Comparison of ENCODE assay signal across 12 cellular contexts in genomic region chr17:48046296-48046695, GRCh38. TPM values are rescaled to one million over a fixed set of nuclear protein-coding genes. Genes with fewer than 3 reads are reported as not detected.
DNase-seq lines count a peak whose midpoint lies in the region; ATAC-seq, FAIRE-seq and TF ChIP-seq lines count a peak whose summit lies in the region.
"Had no signal": no experiment of that assay in that cellular context is flagged by ENCODE, and none has a peak within 500 bp of the region (broad histone marks: within the 10 kb centered on the region; RNA-seq: fewer than 3 reads in every experiment).

No MANE protein-coding gene starts in this region.

- peaks cover 34 to 63% (median 53%) of the 10 kb centered on the region in 10 experiments for H3K4me1 ChIP-seq in BLaER1 treated with 17β-estradiol and CSF1 and Interleukin-3, amounts not matched to agents 10 nM and 100 nM
- peaks cover 17% of the 10 kb centered on the region for H3K4me1 ChIP-seq in HUES64 (ENCODE audit: insufficient read depth, low read length)
- peaks cover 29% of the 10 kb centered on the region for H3K4me1 ChIP-seq in astrocyte (ENCODE audit: insufficient read depth, low read length)
- H3K4me1 ChIP-seq in left ventricle myocardium inferior = peaks cover 52% of the 10 kb centered on the region

- no peaks in the 10 kb centered on the region for H3K9me3 Mint-ChIP-seq in astrocyte (ENCODE audit: unreplicated experiment)
- H3K9me3 Mint-ChIP-seq in natural killer cell = no peaks in the 10 kb centered on the region

- 96% methylated on average over 7 of the region's 7 CpGs for WGBS in HUES64
- WGBS in lower leg skin, 2 donors = 49 to 50% methylated on average over 7 of the region's 7 CpGs

- H3K36me3 Mint-ChIP-seq in astrocyte (ENCODE audit: low read depth, unreplicated experiment) = peaks cover 4% of the 10 kb centered on the region
- H3K36me3 Mint-ChIP-seq in natural killer cell = no peaks in the 10 kb centered on the region

- H3K27ac Mint-ChIP-seq in astrocyte (ENCODE audit: unreplicated experiment) (peak overlapping the region; percentile 100), natural killer cell (peak overlapping the region; percentile 96 to 97)

- TF ChIP-seq POLR2A in lower leg skin (IDR thresholded peaks at IDR 0.05) = no peak

- TF ChIP-seq CTCF in astrocyte (IDR thresholded peaks at IDR 0.05; ENCODE audit: insufficient read depth, low read depth, low read length) (no peak), natural killer cell (IDR thresholded peaks at IDR 0.05) (no peak), left ventricle myocardium inferior (IDR thresholded peaks at IDR 0.05; ENCODE audit: borderline replicate concordance) (no peak), lower leg skin (IDR thresholded peaks at IDR 0.05) (no peak)

- no peak overlapping the region for H3K27ac ChIP-seq in BLaER1 treated with 17β-estradiol and CSF1 and Interleukin-3, amounts not matched to agents 10 nM and 100 nM
- H3K27ac ChIP-seq in HUES64 (ENCODE audit: low read depth, low read length) = no peak overlapping the region
- no peak overlapping the region for H3K27ac ChIP-seq in astrocyte (ENCODE audit: low read depth, low read length)
- no peak overlapping the region for H3K27ac ChIP-seq in left ventricle myocardium inferior (replicated peaks)

- H3K79me2 ChIP-seq in astrocyte (ENCODE audit: insufficient read depth, low read length) = peaks cover 37% of the 10 kb centered on the region

- H3K4me3 Mint-ChIP-seq in astrocyte (ENCODE audit: unreplicated experiment) (peak overlapping the region; percentile 99), natural killer cell (peak overlapping the region; percentile 98)

- DNase-seq in astrocyte (ENCODE audit: low read depth) (no peak), natural killer cell (no peak), NCI-H82 (lab: John Stamatoyannopoulos, UW) (no peak), 8988T (no peak), left ventricle myocardium inferior (no peak), lower leg skin (ENCODE audit: low spot score in 2 of 2) (no peak)
- DNase-seq: anterior cingulate cortex, foreskin fibroblast, NCI-H2029 treated with DMSO at 0.1 percent for 48 hours had no signal

- H3K4me3 ChIP-seq in BLaER1 treated with 17β-estradiol and CSF1 and Interleukin-3, amounts not matched to agents 10 nM and 100 nM = peak overlapping the region in 3 of 10 experiments; percentile 78 to 91 (median 81); a peak in 3 of 20 replicates
- peak overlapping the region; percentile 83 for H3K4me3 ChIP-seq in HUES64 (ENCODE audit: low read length)
- peak overlapping the region; percentile 91 for H3K4me3 ChIP-seq in astrocyte (ENCODE audit: insufficient read depth, low read depth, low read length)
- H3K4me3 ChIP-seq in left ventricle myocardium inferior = no peak overlapping the region
- H3K4me3 ChIP-seq in lower leg skin (ENCODE audit: low read depth, poor library complexity, severe bottlenecking) = no peak overlapping the region

- no peak overlapping the region for H3K9ac ChIP-seq in BLaER1 treated with 17β-estradiol and CSF1 and Interleukin-3, amounts not matched to agents 10 nM and 100 nM
- H3K9ac ChIP-seq in HUES64 (ENCODE audit: low read depth, low read length) = no peak overlapping the region
- H3K9ac ChIP-seq in astrocyte (ENCODE audit: low read length) = no peak overlapping the region

- peaks cover 8 to 26% (median 17%) of the 10 kb centered on the region in 11 experiments; a peak in 17 of 22 replicates for H4K20me1 ChIP-seq in BLaER1 treated with 17β-estradiol and CSF1 and Interleukin-3, amounts not matched to agents 10 nM and 100 nM
- peaks cover 8% of the 10 kb centered on the region for H4K20me1 ChIP-seq in astrocyte (ENCODE audit: insufficient read depth, low read length)

- H3K4me2 ChIP-seq in BLaER1 treated with 17β-estradiol and CSF1 and Interleukin-3, amounts not matched to agents 10 nM and 100 nM = peak overlapping the region; percentile 75 to 94 (median 89)
- peak overlapping the region; percentile 90 for H3K4me2 ChIP-seq in astrocyte (ENCODE audit: low read length)

- H3K27me3 Mint-ChIP-seq in astrocyte (ENCODE audit: low read depth, unreplicated experiment) (peaks cover 2% of the 10 kb centered on the region), natural killer cell (ENCODE audit: low read depth in 2 of 2) (no peaks in the 10 kb centered on the region)

- H3K4me1 Mint-ChIP-seq in astrocyte (ENCODE audit: low read depth, unreplicated experiment) (peaks cover 33% of the 10 kb centered on the region), natural killer cell (peaks cover 45 to 49% of the 10 kb centered on the region in 2 donors)

- no peak overlapping the region for H2AFZ ChIP-seq in astrocyte (ENCODE audit: low read depth, low read length)

- FAIRE-seq in astrocyte (lab: Jason Lieb, UNC) = no peak
- FAIRE-seq: GM19239 had no signal

- intact Hi-C loops in natural killer cell (cut with micrococcal nuclease) = loop anchor here (5.0 to 10.0 kb wide), 2 partner anchors 211 to 396 kb away; partner anchors contain the start of genes LRRC46 and MRPL10
- intact Hi-C loops in left ventricle myocardium inferior (cut with micrococcal nuclease) = no loop called here
- intact Hi-C loops in lower leg skin (cut with DNase I; ENCODE audit: low total_unique reads) = no loop called here

- H3K9me3 ChIP-seq in BLaER1 treated with 17β-estradiol and CSF1 and Interleukin-3, amounts not matched to agents 10 nM and 100 nM (replicated peaks in 1 of 11) = no peaks in the 10 kb centered on the region
- no peaks in the 10 kb centered on the region for H3K9me3 ChIP-seq in HUES64 (ENCODE audit: insufficient read depth, low read depth, low read length)
- no peaks in the 10 kb centered on the region for H3K9me3 ChIP-seq in astrocyte (ENCODE audit: insufficient read depth, low read depth, low read length)
- no peaks in the 10 kb centered on the region for H3K9me3 ChIP-seq in left ventricle myocardium inferior (replicated peaks)

- H3K36me3 ChIP-seq in BLaER1 treated with 17β-estradiol and CSF1 and Interleukin-3, amounts not matched to agents 10 nM and 100 nM = peaks cover 9 to 14% (median 11%) of the 10 kb centered on the region in 11 experiments
- H3K36me3 ChIP-seq in HUES64 (ENCODE audit: insufficient read depth, low read length) (peaks cover 10% of the 10 kb centered on the region), astrocyte (ENCODE audit: insufficient read depth, low read length) (peaks cover 4% of the 10 kb centered on the region), left ventricle myocardium inferior (peaks cover 5% of the 10 kb centered on the region)

- 0 out of 22 replicates have a peak, but pooled peaks cover 0 to 6% (median 0%) of the 10 kb centered on the region in 11 experiments for H3K27me3 ChIP-seq in BLaER1 treated with 17β-estradiol and CSF1 and Interleukin-3, amounts not matched to agents 10 nM and 100 nM
- no peaks in the 10 kb centered on the region for H3K27me3 ChIP-seq in HUES64 (ENCODE audit: insufficient read depth, low read length)
- no peaks in the 10 kb centered on the region for H3K27me3 ChIP-seq in astrocyte (ENCODE audit: insufficient read depth, low read length)
- no peaks in the 10 kb centered on the region for H3K27me3 ChIP-seq in left ventricle myocardium inferior (ENCODE audit: low read depth)

- ATAC-seq in natural killer cell = no peak

RNA-seq across cellular contexts. Expression of gene NFE2L1, which starts 1.9 kb away (rescaled TPM):
- 101 TPM for polyA plus RNA-seq in HUES64 (2013, experiment 1 of 2)
- polyA plus RNA-seq in HUES64 (2013, experiment 2 of 2) = 104 TPM
- total RNA-seq in astrocyte (344 and 348 TPM in 2 replicates), natural killer cell (10 to 100 TPM; 38.6 to 53.4 (median 47.5) TPM), left ventricle myocardium inferior (895 TPM), lower leg skin (100 to 1,000 TPM in 3 of 4 donors, 10 to 100 TPM in 1; 97.2 to 158 (median 117) TPM)

RNA-seq across cellular contexts. Expression of gene COPZ2, which starts 8.7 kb away (rescaled TPM):
- 0.70 TPM for polyA plus RNA-seq in HUES64 (2013, experiment 1 of 2)
- polyA plus RNA-seq in HUES64 (2013, experiment 2 of 2) = 1.2 TPM
- total RNA-seq in astrocyte = 25.1 and 38.3 TPM in 2 replicates
- 10 to 100 TPM; 15.9 to 19.1 (median 16.5) TPM for total RNA-seq in natural killer cell
- total RNA-seq in left ventricle myocardium inferior = 50.6 TPM
- 10 to 100 TPM in 3 of 4 donors, 1 to 10 TPM in 1; 9.1 to 16.9 (median 12.9) TPM for total RNA-seq in lower leg skin

RNA-seq across cellular contexts. Expression of gene CBX1, which starts 55.0 kb away (rescaled TPM):
- 153 TPM for polyA plus RNA-seq in HUES64 (2013, experiment 1 of 2)
- 173 TPM for polyA plus RNA-seq in HUES64 (2013, experiment 2 of 2)
- total RNA-seq in astrocyte = 62.8 and 69.3 TPM in 2 replicates
- 10 to 100 TPM; 16.9 to 25.4 (median 22.6) TPM for total RNA-seq in natural killer cell
- total RNA-seq in left ventricle myocardium inferior = 33.0 TPM
- total RNA-seq in lower leg skin = 10 to 100 TPM; 23.2 to 33.5 (median 25.6) TPM

Comparison
In these comparisons a context has a peak if more than half of its experiments do, and no peak if none do; other contexts are left out.
1. H3K4me3 ChIP-seq: peak in HUES64 (single experiment) and astrocyte (single experiment); none in left ventricle myocardium inferior (single experiment) and lower leg skin (single experiment).